ENCODE assay signal across 12 cellular contexts in the genomic region with DNA sequence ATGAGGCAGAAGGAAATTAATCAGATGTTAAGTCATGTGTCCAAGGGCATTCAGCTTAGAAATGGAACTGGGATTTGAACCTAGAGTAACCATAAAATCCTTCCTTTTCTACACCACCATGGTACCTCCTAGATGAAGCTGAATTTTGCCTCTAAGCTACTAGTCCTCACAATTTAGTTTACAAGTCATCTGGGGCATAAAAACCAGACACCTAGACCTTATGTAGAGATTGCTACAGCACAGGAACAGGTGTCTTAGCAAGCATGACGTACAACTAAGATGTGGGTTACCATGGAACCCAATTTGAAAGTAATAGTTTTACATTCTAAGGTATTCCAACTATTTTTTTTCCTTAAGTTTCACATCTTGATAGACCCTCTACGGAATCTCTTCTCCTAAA.
"Had no signal": no experiment of that assay in that cellular context is flagged by ENCODE, and none has a peak within 500 bp of the region (broad histone marks: within the 10 kb centered on the region; RNA-seq: fewer than 3 reads in every experiment).

No MANE protein-coding gene starts in this region.

- H3K4me1 ChIP-seq: heart left ventricle, right atrium auricular region had no signal

- H3K27me3 ChIP-seq: heart left ventricle, right atrium auricular region, tibial nerve had no signal

- ATAC-seq: left lobe of liver had no signal

- H3K27me3 Mint-ChIP-seq: activated naive CD8-positive, alpha-beta T cell treated with anti-CD3 and anti-CD28 coated beads, Interleukin-2, amount 10 ng/mL, durations not matched to agents 7 days and 5 days had no signal

- H3K9me3 ChIP-seq: heart left ventricle, right atrium auricular region, tibial nerve had no signal

- H3K4me3 Mint-ChIP-seq: activated naive CD8-positive, alpha-beta T cell treated with anti-CD3 and anti-CD28 coated beads, Interleukin-2, amount 10 ng/mL, durations not matched to agents 7 days and 5 days; T-helper 1 cell treated with Interleukin-12 subunit alpha and Interleukin-12 subunit beta and Interleukin-4 antibody, amounts not matched to agents 30 μg/mL and 1 μg/mL, for 36 hours had no signal

- H3K9me3 Mint-ChIP-seq: activated naive CD8-positive, alpha-beta T cell treated with anti-CD3 and anti-CD28 coated beads, Interleukin-2, amount 10 ng/mL, durations not matched to agents 7 days and 5 days; T-helper 1 cell treated with Interleukin-12 subunit alpha and Interleukin-12 subunit beta and Interleukin-4 antibody, amounts not matched to agents 30 μg/mL and 1 μg/mL, for 36 hours had no signal

- H3K27ac ChIP-seq: heart left ventricle, right atrium auricular region had no signal

- DNase-seq: activated effector memory CD4-positive, alpha-beta T cell treated with Interleukin-2 at 50 U/mL for 16 hours; activated naive CD8-positive, alpha-beta T cell treated with anti-CD3 and anti-CD28 coated beads, Interleukin-2, amount 10 ng/mL, durations not matched to agents 7 days and 5 days; activated T-cell treated with anti-CD3 and anti-CD28 coated beads, Interleukin-2, amount 50 U/mL, for 1 hour; aorta; foreskin melanocyte; heart left ventricle; posterior cingulate gyrus; small intestine had no signal

- H3K27ac Mint-ChIP-seq: T-helper 1 cell treated with Interleukin-12 subunit alpha and Interleukin-12 subunit beta and Interleukin-4 antibody, amounts not matched to agents 30 μg/mL and 1 μg/mL, for 36 hours had no signal

- H3K4me3 ChIP-seq: heart left ventricle, right atrium auricular region, tibial nerve had no signal

- H3K4me1 Mint-ChIP-seq: activated naive CD8-positive, alpha-beta T cell treated with anti-CD3 and anti-CD28 coated beads, Interleukin-2, amount 10 ng/mL, durations not matched to agents 7 days and 5 days had no signal
